ENCODE assay signal across 8 cellular contexts in genomic region chr6:26172496-26172958, GRCh38.
DNase-seq lines count a peak whose midpoint lies in the region; ATAC-seq and TF ChIP-seq lines count a peak whose summit lies in the region.

No MANE protein-coding gene starts in this region.

- no peaks in the 10 kb centered on the region for H3K27me3 Mint-ChIP-seq in mesothelial cell of epicardium (ENCODE audit: low read depth)

- H3K4me3 ChIP-seq in ACC112 (ENCODE audit: low read depth, low read length): peak overlapping the region; percentile 80
- peak overlapping the region; percentile 79 for H3K4me3 ChIP-seq in HUES6 (ENCODE audit: low read depth, low read length)
- H3K4me3 ChIP-seq in upper lobe of left lung: peak overlapping the region; percentile 58 to 70 (median 62)

- peak overlapping the region; percentile 87 for H3K27ac ChIP-seq in ACC112 (ENCODE audit: low read depth, low read length)
- peak overlapping the region; percentile 63; the same call in 1 of the 2 replicates for H3K27ac ChIP-seq in HUES6 (ENCODE audit: low read depth, low read length)
- H3K27ac ChIP-seq in upper lobe of left lung: peak overlapping the region; percentile 94 to 99 (median 98)

- DNase-seq in SKM-1 treated with dmso at 0.1 percent for 144 hours (lab: John Stamatoyannopoulos, UW; ENCODE audit: unreplicated experiment) (peak; percentile 64), mesothelial cell of epicardium (ENCODE audit: low spot score in 2 of 2, unreplicated experiment in 2 of 2) (no peak), upper lobe of left lung (peak in 1 of 2 donors; percentile 58), KG1 (lab: John Stamatoyannopoulos, UW) (no peak)
- peak; percentile 14 for DNase-seq in effector CD8-positive, alpha-beta T cell (lab: John Stamatoyannopoulos, UW)

- no peaks in the 10 kb centered on the region for H3K9me3 ChIP-seq in HUES6 (ENCODE audit: control insufficient read depth, insufficient read depth, low read depth, low read length)
- no peaks in the 10 kb centered on the region for H3K9me3 ChIP-seq in upper lobe of left lung

- WGBS in upper lobe of left lung, 2 donors: 1 to 5% methylated on average over 14 of the region's 14 CpGs

- H3K4me1 Mint-ChIP-seq in mesothelial cell of epicardium: peaks cover 23% of the 10 kb centered on the region

- peaks cover 7% of the 10 kb centered on the region for H3K79me2 ChIP-seq in ACC112 (ENCODE audit: control insufficient read depth, insufficient read depth, low read length, unreplicated experiment)

- H3K27ac Mint-ChIP-seq in mesothelial cell of epicardium: peak overlapping the region; percentile 99

- TF ChIP-seq POLR2A in upper lobe of left lung (IDR thresholded peaks at IDR 0.05): no peak

- ATAC-seq in GM18498 (IDR thresholded peaks at IDR 0.05; ENCODE audit: unreplicated experiment): peak; percentile 22
- peak; percentile 73 to 76 for ATAC-seq in upper lobe of left lung (ENCODE audit: low FRiP score in 2 of 2)

- TF ChIP-seq EP300 in upper lobe of left lung (IDR thresholded peaks at IDR 0.05): no peak

- peak overlapping the region; percentile 75 for H2AFZ ChIP-seq in ACC112 (ENCODE audit: low read length, unreplicated experiment)

- H3K27me3 ChIP-seq in ACC112 (ENCODE audit: insufficient read depth, low read length) (no peaks in the 10 kb centered on the region), HUES6 (ENCODE audit: control insufficient read depth, insufficient read depth, low read length) (no peaks in the 10 kb centered on the region), upper lobe of left lung (no peaks in the 10 kb centered on the region)

- peaks cover 20% of the 10 kb centered on the region for H3K4me1 ChIP-seq in ACC112 (ENCODE audit: control insufficient read depth, insufficient read depth, low read length, unreplicated experiment)
- H3K4me1 ChIP-seq in HUES6 (ENCODE audit: control insufficient read depth, insufficient read depth, low read length): peaks cover 7% of the 10 kb centered on the region
- peaks cover 3 to 16% (median 15%) of the 10 kb centered on the region in 4 donors for H3K4me1 ChIP-seq in upper lobe of left lung

- TF ChIP-seq CTCF in mesothelial cell of epicardium (IDR thresholded peaks at IDR 0.05; ENCODE audit: unreplicated experiment): no peak
- TF ChIP-seq CTCF in upper lobe of left lung (IDR thresholded peaks at IDR 0.05): no peak

- no peaks in the 10 kb centered on the region for H3K9me3 Mint-ChIP-seq in mesothelial cell of epicardium

- H3K4me3 Mint-ChIP-seq in mesothelial cell of epicardium: peak overlapping the region; percentile 88

- H3K36me3 Mint-ChIP-seq in mesothelial cell of epicardium: no peaks in the 10 kb centered on the region

- H3K9ac ChIP-seq in HUES6 (ENCODE audit: low read length): peak overlapping the region; percentile 92

- H3K36me3 ChIP-seq in ACC112 (ENCODE audit: insufficient read depth, low read length): no peaks in the 10 kb centered on the region
- no peaks in the 10 kb centered on the region for H3K36me3 ChIP-seq in HUES6 (ENCODE audit: control insufficient read depth, insufficient read depth, low read length)
- H3K36me3 ChIP-seq in upper lobe of left lung: no peaks in the 10 kb centered on the region

Comparison
In these comparisons a context has a peak if more than half of its experiments do, and no peak if none do; other contexts are left out.
1. DNase-seq: peak in SKM-1 treated with dmso at 0.1 percent for 144 hours (single experiment) and effector CD8-positive, alpha-beta T cell (single experiment); none in mesothelial cell of epicardium (0 of 2) and KG1 (single experiment).
2. Peak in every context shown above with its lines, with median percentiles within 50 percentile points of each other: H3K27ac ChIP-seq and H3K4me3 ChIP-seq.